ENCODE assay signal across 21 cellular contexts in the genomic region with DNA sequence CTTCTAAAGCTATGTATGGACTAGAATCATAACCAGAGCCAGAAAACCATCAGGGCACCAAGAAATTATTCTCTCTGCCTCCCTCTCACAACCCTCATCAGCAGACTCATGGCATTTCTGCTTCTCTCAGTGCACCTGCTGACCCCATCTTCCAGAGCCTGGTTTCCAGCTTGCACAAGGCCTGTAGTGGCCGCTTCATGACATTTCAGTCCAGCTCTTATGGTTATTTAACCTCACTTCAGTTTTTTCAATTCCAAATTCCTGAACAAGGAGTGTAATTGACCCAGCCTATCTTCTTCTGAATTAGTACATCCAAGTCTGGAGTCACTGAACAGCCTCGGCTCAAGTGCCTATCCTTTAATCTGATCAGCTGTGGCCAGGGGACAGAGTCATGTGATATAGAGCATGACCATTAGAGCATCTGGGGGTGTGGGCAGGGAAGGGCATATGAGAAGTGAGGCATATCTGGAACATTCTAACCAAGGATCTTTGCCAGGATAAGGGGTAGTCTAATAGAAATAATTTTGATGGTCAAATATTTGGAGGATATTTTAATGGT.
"Had no signal": no experiment of that assay in that cellular context is flagged by ENCODE, and none has a peak within 500 bp of the region (broad histone marks: within the 10 kb centered on the region; RNA-seq: fewer than 3 reads in every experiment).

No MANE protein-coding gene starts in this region.

- H3K27ac ChIP-seq: colonic mucosa, gastrocnemius medialis, ovary, psoas muscle, right lobe of liver, thoracic aorta, transverse colon had no signal

- H3K27me3 ChIP-seq: colonic mucosa, gastrocnemius medialis, ovary, right lobe of liver, transverse colon had no signal

- H3K4me3 ChIP-seq: colonic mucosa, gastrocnemius medialis, ovary, psoas muscle, right lobe of liver, thoracic aorta, transverse colon had no signal

- H3K36me3 ChIP-seq: colonic mucosa, gastrocnemius medialis, ovary, right lobe of liver, thoracic aorta, transverse colon had no signal

- H3K4me1 ChIP-seq: colonic mucosa, gastrocnemius medialis, psoas muscle, right lobe of liver, transverse colon had no signal

- H3K9me3 ChIP-seq: colonic mucosa, gastrocnemius medialis, ovary, psoas muscle, right lobe of liver, thoracic aorta, transverse colon had no signal

- DNase-seq: colonic mucosa; effector CD8-positive, alpha-beta T cell; endodermal cell; foreskin fibroblast; gastrocnemius medialis; head of caudate nucleus; kidney; mammary epithelial cell; natural killer cell; occipital lobe; ovary; psoas muscle; right lobe of liver; stimulated activated CD4-positive, alpha-beta T cell treated with anti-CD3 and anti-CD28 coated beads, Interleukin-4, amount 100 ng/mL, for 4 hours; stimulated activated naive CD8-positive, alpha-beta T cell treated with anti-CD3 and anti-CD28 coated beads, Interleukin-15, Interleukin-2, amounts not matched to agents 100 U/mL and 50 U/mL, for 24 hours; substantia nigra; transverse colon had no signal

- ATAC-seq: esophagus mucosa; gastrocnemius medialis; left lobe of liver; natural killer cell; psoas muscle; right lobe of liver; stimulated activated memory B cell treated with anti-CD40 and anti-IgM and Interleukin-4, amounts not matched to agents 10 μg/mL and 1 μg/mL and 100 μg/mL, for 72 hours; stimulated activated naive CD8-positive, alpha-beta T cell treated with anti-CD3 and anti-CD28 coated beads, Interleukin-15, Interleukin-2, amounts not matched to agents 100 U/mL and 50 U/mL, for 24 hours had no signal
